12 cellular contexts compared by ENCODE assay signal in genomic region chr11:124835918-124836317, GRCh38. TPM values are rescaled to one million over a fixed set of nuclear protein-coding genes. Genes with fewer than 3 reads are reported as not detected.
DNase-seq lines count a peak whose midpoint lies in the region; ATAC-seq and TF ChIP-seq lines count a peak whose summit lies in the region.
"Had no signal": no experiment of that assay in that cellular context is flagged by ENCODE, and none has a peak within 500 bp of the region (broad histone marks: within the 10 kb centered on the region; RNA-seq: fewer than 3 reads in every experiment).

No MANE protein-coding gene starts in this region.

- no TSS peak for BruUV-seq in PC-3 (replicated peaks; lab: Mats Ljungman, UMichigan)

- no peaks in the 10 kb centered on the region for H4K20me1 ChIP-seq in PC-3 (ENCODE audit: low read length)

- TF ChIP-seq POLR2A in gastrocnemius medialis (IDR thresholded peaks at IDR 0.05): no peak

- no peaks in the 10 kb centered on the region for H3K9me2 ChIP-seq in PC-3 (replicated peaks; ENCODE audit: low read length)

- peaks cover 45% of the 10 kb centered on the region for H3K27me3 Mint-ChIP-seq in activated CD4-positive, alpha-beta T cell treated with anti-CD3 and anti-CD28 coated beads for 36 hours
- H3K27me3 Mint-ChIP-seq in endothelial cell (ENCODE audit: unreplicated experiment): peaks cover 17% of the 10 kb centered on the region

- in situ Hi-C loops in gastrocnemius medialis (cut with MboI; ENCODE audit: low sequenced_read_pairs in 4 of 4): loop anchor here (5.0 to 10.0 kb wide), 4 partner anchors 71 to 171 kb away; partner anchors contain the start of genes SIAE (in 3 of the 4), SPA17 (in 3 of the 4) and ESAM (in 1 of the 4)

- H3K36me3 ChIP-seq in PC-3 (ENCODE audit: low read depth, low read length) (no peaks in the 10 kb centered on the region), gastrocnemius medialis (no peaks in the 10 kb centered on the region)
- H3K36me3 ChIP-seq: ovary had no signal

- intact Hi-C loops in activated CD4-positive, alpha-beta T cell treated with anti-CD3 and anti-CD28 coated beads for 36 hours (cut with DNase I, micrococcal nuclease): loop anchor here (2.0 to 10.0 kb wide), 7 partner anchors 31 to 421 kb away; partner anchors contain the start of genes CCDC15 (in 1 of the 2) and ESAM (in 1 of the 2)
- intact Hi-C loops in PC-3 (cut with micrococcal nuclease): no loop called here
- intact Hi-C loops in gastrocnemius medialis (cut with DNase I; ENCODE audit: low total_unique reads): loop anchor here (2.0 to 5.0 kb wide), 2 partner anchors 35 to 74 kb away; partner anchors contain the start of genes ESAM and MSANTD2

- peaks cover 21% of the 10 kb centered on the region for H3K27me3 ChIP-seq in PC-3 (ENCODE audit: low read length)
- peaks cover 29 to 33% (median 30%) of the 10 kb centered on the region in 3 donors for H3K27me3 ChIP-seq in gastrocnemius medialis

- no peak for DNase-seq in activated CD4-positive, alpha-beta T cell treated with anti-CD3 and anti-CD28 coated beads for 36 hours
- DNase-seq in activated CD4-positive, alpha-beta T cell treated with anti-CD3 and anti-CD28 coated beads, Interleukin-2, amount 50 U/mL, for 1 hour: no peak
- DNase-seq in PC-3 (peak; percentile 6), endothelial cell (ENCODE audit: low spot score) (no peak), gastrocnemius medialis (no peak), NCI-H1092 treated with DMSO at 0.1 percent for 48 hours (lab: John Stamatoyannopoulos, UW) (no peak), RPMI8226 (no peak), NCI-H2196 treated with DMSO at 0.1 percent for 48 hours (lab: John Stamatoyannopoulos, UW; ENCODE audit: unreplicated experiment) (no peak)
- DNase-seq: DND-41, KG1, NCI-H2107 had no signal

- H3K9ac ChIP-seq in PC-3 (ENCODE audit: low read length): no peak overlapping the region; the same call in 1 of the 2 replicates

- CTCF ChIA-PET in activated CD4-positive, alpha-beta T cell treated with anti-CD3 and anti-CD28 coated beads for 36 hours (lab: Charles Lee): interaction anchor here (0.7 to 3.6 kb wide), 20 partner anchors 21 to 509 kb away, joined by 3 to 56 read pairs (median 4); partner anchors contain the start of genes MSANTD2, SIAE and SPA17
- CTCF ChIA-PET in PC-3 (lab: Charles Lee): interaction anchor here (0.7 to 1.5 kb wide), 6 partner anchors 36 to 1223 kb away, joined by 3 to 50 read pairs (median 10); partner anchors contain the start of genes ESAM and MSANTD2

- no peaks in the 10 kb centered on the region for H3K9me3 Mint-ChIP-seq in activated CD4-positive, alpha-beta T cell treated with anti-CD3 and anti-CD28 coated beads for 36 hours (ENCODE audit: low read depth)
- no peaks in the 10 kb centered on the region for H3K9me3 Mint-ChIP-seq in endothelial cell (ENCODE audit: unreplicated experiment)

- TF ChIP-seq CTCF in PC-3 (conservative IDR thresholded peaks at IDR 0.05; ENCODE audit: low read depth, low read length): no peak
- TF ChIP-seq CTCF in endothelial cell (IDR thresholded peaks at IDR 0.05; ENCODE audit: unreplicated experiment): no peak
- TF ChIP-seq CTCF in gastrocnemius medialis (IDR thresholded peaks at IDR 0.05 in 4 of 5, conservative IDR thresholded peaks at IDR 0.05 in 1 of 5): no peak

- POLR2A ChIA-PET in activated CD4-positive, alpha-beta T cell treated with anti-CD3 and anti-CD28 coated beads for 36 hours (lab: Charles Lee): no interaction called here
- POLR2A ChIA-PET in PC-3 (lab: Charles Lee; ENCODE audit: unreplicated experiment): interaction anchor here (0.6 kb wide), 3 partner anchors 13 to 73 kb away, joined by 3 to 4 read pairs (median 3); no protein-coding TSS in a partner anchor

- H3K4me1 ChIP-seq in PC-3 (ENCODE audit: insufficient read depth, low read length): peaks cover 57% of the 10 kb centered on the region
- peaks cover 9 to 16% of the 10 kb centered on the region in 2 donors for H3K4me1 ChIP-seq in gastrocnemius medialis

- no peaks in the 10 kb centered on the region for H3K36me3 Mint-ChIP-seq in activated CD4-positive, alpha-beta T cell treated with anti-CD3 and anti-CD28 coated beads for 36 hours (ENCODE audit: low read depth)
- H3K36me3 Mint-ChIP-seq in endothelial cell (ENCODE audit: low read depth, unreplicated experiment): peaks cover 6% of the 10 kb centered on the region

- peak overlapping the region; percentile 72 for H3K27ac Mint-ChIP-seq in activated CD4-positive, alpha-beta T cell treated with anti-CD3 and anti-CD28 coated beads for 36 hours
- H3K27ac Mint-ChIP-seq in endothelial cell (ENCODE audit: unreplicated experiment): no peak overlapping the region

- H3K27ac ChIP-seq in PC-3 (ENCODE audit: low read length): peak overlapping the region; percentile 57
- H3K27ac ChIP-seq in gastrocnemius medialis: no peak overlapping the region
- H3K27ac ChIP-seq: ovary had no signal

- H2AFZ ChIP-seq in PC-3 (ENCODE audit: low read length): peak overlapping the region; percentile 74

- ATAC-seq in activated CD4-positive, alpha-beta T cell treated with anti-CD3 and anti-CD28 coated beads for 36 hours: no peak
- ATAC-seq in PC-3: no peak
- ATAC-seq in gastrocnemius medialis: no peak

- H3K4me3 Mint-ChIP-seq in activated CD4-positive, alpha-beta T cell treated with anti-CD3 and anti-CD28 coated beads for 36 hours: peak overlapping the region; percentile 56
- H3K4me3 Mint-ChIP-seq in endothelial cell (ENCODE audit: unreplicated experiment): peak overlapping the region; percentile 77

- H3K4me3 ChIP-seq in PC-3 (ENCODE audit: low read length) (no peak overlapping the region), gastrocnemius medialis (peak overlapping the region in 3 of 4 donors; percentile 44 to 58 (median 54))

- H3K4me1 Mint-ChIP-seq in activated CD4-positive, alpha-beta T cell treated with anti-CD3 and anti-CD28 coated beads for 36 hours: peaks cover 15% of the 10 kb centered on the region
- peaks cover 10% of the 10 kb centered on the region for H3K4me1 Mint-ChIP-seq in endothelial cell (ENCODE audit: unreplicated experiment)

- H3F3A ChIP-seq in PC-3 (ENCODE audit: low read length, unreplicated experiment): no peaks in the 10 kb centered on the region

- H3K79me2 ChIP-seq in PC-3 (ENCODE audit: low read length): no peaks in the 10 kb centered on the region

- H3K4me2 ChIP-seq in PC-3 (ENCODE audit: low read length): peak overlapping the region; percentile 40

- H3K9me3 ChIP-seq in PC-3 (ENCODE audit: low read length) (no peaks in the 10 kb centered on the region), gastrocnemius medialis (no peaks in the 10 kb centered on the region)
- H3K9me3 ChIP-seq: ovary had no signal

RNA-seq across cellular contexts. Expression of gene ROBO3, which starts 29.3 kb away (rescaled TPM):
- 10 to 100 TPM; 21.9 to 26.1 TPM for total RNA-seq in activated CD4-positive, alpha-beta T cell treated with anti-CD3 and anti-CD28 coated beads for 36 hours
- total RNA-seq in PC-3 (2014; rRNA removed) (18.5 and 26.6 TPM in 2 replicates), endothelial cell (ENCODE audit: unreplicated experiment) (40.0 TPM), gastrocnemius medialis (1 to 10 TPM in 2 of 4 donors, under 1 TPM in 2; 0.35 to 3.7 (median 1.3) TPM)

RNA-seq across cellular contexts. Expression of gene MSANTD2, which starts 35.7 kb away (rescaled TPM):
- 1 to 10 TPM; 6.9 to 8.6 TPM for total RNA-seq in activated CD4-positive, alpha-beta T cell treated with anti-CD3 and anti-CD28 coated beads for 36 hours
- total RNA-seq in PC-3 (2014; rRNA removed): 29.5 and 32.6 TPM in 2 replicates
- 32.4 TPM for total RNA-seq in endothelial cell (ENCODE audit: unreplicated experiment)
- 1 to 10 TPM; 3.3 to 5.1 (median 3.8) TPM for total RNA-seq in gastrocnemius medialis
